Comparison of ENCODE assay signal across 7 cellular contexts in the genomic region with DNA sequence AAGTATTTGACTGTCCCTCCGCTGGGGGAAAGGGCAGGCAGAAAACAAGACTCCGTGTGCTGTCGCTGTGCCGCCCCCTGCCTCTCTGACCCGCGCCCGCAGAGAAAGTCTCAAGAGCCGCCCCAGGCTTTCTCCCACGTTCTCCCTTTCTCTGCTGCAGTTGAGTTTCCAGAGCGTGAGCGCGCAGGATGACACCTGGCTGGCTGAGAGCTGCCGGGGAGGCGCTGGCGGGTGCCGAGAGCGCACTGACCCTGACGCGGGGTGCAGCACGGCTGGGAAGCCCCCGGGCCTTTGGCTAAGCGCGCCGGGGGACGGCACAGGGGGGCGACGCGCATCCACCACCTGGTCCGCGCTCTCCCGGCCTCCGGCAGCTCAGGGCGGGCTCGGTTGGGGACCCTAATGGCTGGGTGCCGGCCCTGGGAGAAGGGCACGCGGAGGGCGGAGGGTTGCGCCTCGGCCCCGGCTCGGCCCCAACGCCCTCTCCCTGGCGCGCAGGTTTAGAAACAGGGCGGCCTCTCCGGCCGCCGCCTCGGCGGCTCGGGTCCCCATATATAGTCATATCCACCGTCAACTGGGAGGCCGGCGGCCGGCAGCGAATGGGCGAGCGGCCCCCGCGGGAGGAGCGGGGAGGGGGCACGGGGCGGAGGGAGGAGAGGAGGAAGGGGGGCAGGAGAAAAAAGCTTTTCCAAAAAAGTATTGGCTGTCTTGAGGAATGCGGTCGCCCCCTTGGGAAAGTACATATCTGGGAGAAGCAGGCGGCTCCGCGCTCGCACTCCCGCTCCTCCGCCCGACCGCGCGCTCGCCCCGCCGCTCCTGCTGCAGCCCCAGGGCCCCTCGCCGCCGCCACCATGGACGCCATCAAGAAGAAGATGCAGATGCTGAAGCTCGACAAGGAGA. TPM values are rescaled to one million over a fixed set of nuclear protein-coding genes. Genes with fewer than 3 reads are reported as not detected.
DNase-seq lines count a peak whose midpoint lies in the region; ATAC-seq and TF ChIP-seq lines count a peak whose summit lies in the region.

A gene (plus strand): TSS at position 766 of the 897 bp plus-strand sequence. CDS start 83 bp downstream, at position 849.

- H3K4me3 ChIP-seq in adrenal gland (peak within 1 kb of the TSS in 2 of 4 donors; percentile 39 to 74), heart left ventricle (peak within 1 kb of the TSS; percentile 54 to 95 (median 85)), ovary (peak within 1 kb of the TSS; percentile 87)

- H3K27me3 ChIP-seq in adrenal gland, result peaks cover 13% of the 10 kb centered on the region
- peaks cover 0 to 69% (median 0%) of the 10 kb centered on the region in 9 donors for H3K27me3 ChIP-seq in heart left ventricle
- no peaks in the 10 kb centered on the region for H3K27me3 ChIP-seq in ovary

- no peaks in the 10 kb centered on the region; the same call in 1 of the 2 replicates for H3K9me3 ChIP-seq in ES-I3 (ENCODE audit: control insufficient read depth, insufficient read depth, low read length)
- H3K9me3 ChIP-seq in adrenal gland (replicated peaks in 1 of 3), result no peaks in the 10 kb centered on the region
- no peaks in the 10 kb centered on the region for H3K9me3 ChIP-seq in heart left ventricle
- H3K9me3 ChIP-seq in ovary, result no peaks in the 10 kb centered on the region

- TF ChIP-seq EP300 in ovary (IDR thresholded peaks at IDR 0.05), result no peak

- peak within 1 kb of the TSS in 3 of 5 donors; percentile 30 to 77 (median 62) for H3K27ac ChIP-seq in adrenal gland
- peak within 1 kb of the TSS; percentile 88 to 99 (median 96) for H3K27ac ChIP-seq in heart left ventricle
- H3K27ac ChIP-seq in ovary, result peak within 1 kb of the TSS; percentile 3 to 73

- H3K36me3 ChIP-seq in ES-I3 (ENCODE audit: insufficient read depth, low read length), result peaks cover 18% of the 10 kb centered on the region
- no peaks in the 10 kb centered on the region for H3K36me3 ChIP-seq in adrenal gland (replicated peaks in 1 of 2)
- peaks cover 0 to 32% (median 19%) of the 10 kb centered on the region in 9 donors for H3K36me3 ChIP-seq in heart left ventricle
- no peaks in the 10 kb centered on the region for H3K36me3 ChIP-seq in ovary

- 2 to 4% (median 3%) methylated on average over 20 to 84 of the region's 84 CpGs for WGBS in adrenal gland, 4 donors
- WGBS in heart left ventricle, 4 donors, result 0 to 2% (median 1%) methylated on average over 34 to 84 of the region's 84 CpGs
- WGBS in ovary, 3 donors, result 1 to 2% (median 2%) methylated on average over 60 to 84 of the region's 84 CpGs

- TF ChIP-seq POLR2A in adrenal gland (IDR thresholded peaks at IDR 0.05), result peak; percentile 55 to 58
- peak in 1 of 2 donors; percentile 98 for TF ChIP-seq POLR2A in heart left ventricle (IDR thresholded peaks at IDR 0.05)
- peak; percentile 24 for TF ChIP-seq POLR2A in ovary (IDR thresholded peaks at IDR 0.05)

- TF ChIP-seq CTCF in adrenal gland (IDR thresholded peaks at IDR 0.05), result no peak
- peak in 2 of 12 donors; percentile 39 to 42 for TF ChIP-seq CTCF in heart left ventricle (IDR thresholded peaks at IDR 0.05)
- TF ChIP-seq CTCF in ovary (IDR thresholded peaks at IDR 0.05), result no peak

- ATAC-seq in heart left ventricle, result peak; percentile 49 to 82 (median 76)
- no peak for ATAC-seq in HG02970 (IDR thresholded peaks at IDR 0.05; ENCODE audit: low FRiP score, unreplicated experiment)

- H3K4me1 ChIP-seq in ES-I3 (ENCODE audit: insufficient read depth, low read length) (peaks cover 51% of the 10 kb centered on the region), adrenal gland (replicated peaks in 1 of 2) (peaks cover 13 to 15% of the 10 kb centered on the region in 2 donors), heart left ventricle (peaks cover 0 to 38% (median 8%) of the 10 kb centered on the region in 12 donors), ovary (ENCODE audit: insufficient read depth) (no peaks in the 10 kb centered on the region)

- peak; percentile 66 for DNase-seq in NCI-H146 (lab: John Stamatoyannopoulos, UW)
- peak in 6 of 7 donors; percentile 38 to 79 (median 58) for DNase-seq in adrenal gland
- DNase-seq in heart left ventricle, result peak; percentile 91 to 95 (median 94)
- peak; percentile 84 to 94 (median 88) for DNase-seq in ovary
- no peak for DNase-seq in GM19238 (ENCODE audit: insufficient read length, low spot score)

- peak within 1 kb of the TSS; percentile 97 for H3K9ac ChIP-seq in ES-I3 (ENCODE audit: low read depth, low read length)

- intact Hi-C loops in adrenal gland (cut with DNase I) (loop anchor here in 1 of 2 donors (10.0 kb wide), 1 partner anchor 257 kb away; no protein-coding TSS in a partner anchor), heart left ventricle (cut with DNase I) (loop anchor here (1.0 to 10.0 kb wide), 15 partner anchors 39 to 260 kb away; no protein-coding TSS in a partner anchor), ovary (cut with DNase I) (loop anchor here in 3 of 4 donors (5.0 to 10.0 kb wide), 7 partner anchors 95 to 260 kb away; a partner anchor contains a TSS)

RNA-seq across cellular contexts. Expression of the gene that starts here (rescaled TPM):
- total RNA-seq in adrenal gland, result 100 to 1,000 TPM in 6 of 8 donors, 10 to 100 TPM in 2; 81.8 to 217 (median 157) TPM
- 100 to 1,000 TPM; 162 to 246 (median 205) TPM for polyA plus RNA-seq in adrenal gland
- total RNA-seq in heart left ventricle, result over 10,000 TPM in 7 of 9 donors, 1,000 to 10,000 TPM in 2; 9,722 to 18,689 (median 13,330) TPM
- over 10,000 TPM; 13,651 to 16,217 TPM for polyA plus RNA-seq in heart left ventricle
- total RNA-seq in ovary, result 100 to 1,000 TPM; 204 to 695 (median 319) TPM
- polyA plus RNA-seq in ovary, result 100 to 1,000 TPM; 332 to 676 TPM

Comparison
In these comparisons a context has a peak if more than half of its experiments do, and no peak if none do; other contexts are left out.
1. RNA of the gene that starts here (total RNA-seq): 9,722 to 18,689 TPM in heart left ventricle; 204 to 695 TPM in ovary and 81.8 to 217 TPM in adrenal gland; every median in the first group is over 10 times any median in the second.
2. RNA of the gene that starts here (polyA plus RNA-seq): 13,651 to 16,217 TPM in heart left ventricle; 332 to 676 TPM in ovary and 162 to 246 TPM in adrenal gland; every median in the first group is over 10 times any median in the second.
3. H3K27ac ChIP-seq: peak in every context shown above with its lines; median percentile 96 in heart left ventricle; 62 in adrenal gland; 38 in ovary.